Comparison of ENCODE assay signal across 8 cellular contexts in the genomic region with DNA sequence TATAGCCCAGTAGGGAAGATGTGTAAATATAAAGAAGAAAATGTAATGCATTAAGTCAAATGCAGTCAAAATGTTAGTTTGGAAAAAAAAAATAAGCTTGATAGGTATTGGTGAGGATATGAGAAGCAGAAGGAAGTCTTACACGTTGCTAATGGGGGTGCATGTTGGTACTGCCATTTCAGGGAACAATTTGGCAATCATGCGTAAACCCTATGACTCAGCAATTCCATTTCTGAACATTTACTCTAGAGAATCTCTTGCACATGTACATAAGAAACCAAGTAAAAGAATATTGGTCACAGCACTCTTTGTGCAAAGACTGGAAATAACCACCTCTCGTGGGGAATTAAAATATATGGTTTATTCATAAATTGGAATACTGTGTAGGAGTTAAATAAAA. TPM values are rescaled to one million over a fixed set of nuclear protein-coding genes. Genes with fewer than 3 reads are reported as not detected.
DNase-seq lines count a peak whose midpoint lies in the region; ATAC-seq and TF ChIP-seq lines count a peak whose summit lies in the region.

No MANE protein-coding gene starts in this region.

- peak; percentile 35 for ATAC-seq in GM21786 (IDR thresholded peaks at IDR 0.05; ENCODE audit: unreplicated experiment)

- no peaks in the 10 kb centered on the region for H3K9me3 ChIP-seq in OCI-LY3 (ENCODE audit: insufficient read depth, low read length)
- no peaks in the 10 kb centered on the region for H3K9me3 ChIP-seq in BE2C

- H4K20me1 ChIP-seq in OCI-LY3 (ENCODE audit: insufficient read depth, low read length) = no peaks in the 10 kb centered on the region

- DNase-seq in G401 (ENCODE audit: low spot score) (peak; percentile 48), epithelial cell of esophagus (ENCODE audit: low read depth) (peak; percentile 81), skeletal muscle cell (ENCODE audit: low read depth) (peak; percentile 97), T-helper 9 cell (no peak), BE2C (no peak), DMS79 (lab: John Stamatoyannopoulos, UW) (no peak)

- peaks cover 8% of the 10 kb centered on the region; the same call in 1 of the 2 replicates for H3K27me3 ChIP-seq in OCI-LY3 (ENCODE audit: low read depth, low read length)
- no peaks in the 10 kb centered on the region for H3K27me3 ChIP-seq in BE2C

- peak overlapping the region; percentile 68 for H3K27ac ChIP-seq in OCI-LY3 (ENCODE audit: low read length)

- H2AFZ ChIP-seq in OCI-LY3 (ENCODE audit: low read depth, low read length) = no peak overlapping the region

- H3K4me1 ChIP-seq in OCI-LY3 (ENCODE audit: low read length) (peaks cover 69% of the 10 kb centered on the region), BE2C (no peaks in the 10 kb centered on the region)

- no peak for TF ChIP-seq CTCF in OCI-LY3 (IDR thresholded peaks at IDR 0.05; ENCODE audit: low read depth, low read length)
- no peak for TF ChIP-seq CTCF in epithelial cell of esophagus (IDR thresholded peaks at IDR 0.05; ENCODE audit: insufficient read depth, low read depth, low read length, missing control alignments)
- no peak for TF ChIP-seq CTCF in BE2C (IDR thresholded peaks at IDR 0.05; ENCODE audit: low read depth, low read length)

- H3K9ac ChIP-seq in OCI-LY3 (ENCODE audit: low read length) = 0 out of 2 replicates have a peak overlapping the region, but pooled peaks have one; percentile 0

- H3K36me3 ChIP-seq in OCI-LY3 (replicated peaks; ENCODE audit: low read depth, low read length) (no peaks in the 10 kb centered on the region), BE2C (peaks cover 10% of the 10 kb centered on the region)

- peak overlapping the region; percentile 40 for H3K4me3 ChIP-seq in OCI-LY3 (ENCODE audit: low read length)
- H3K4me3 ChIP-seq in epithelial cell of esophagus (ENCODE audit: low read length) = no peak overlapping the region
- no peak overlapping the region for H3K4me3 ChIP-seq in skeletal muscle cell (ENCODE audit: low read depth, low read length)
- H3K4me3 ChIP-seq in BE2C (ENCODE audit: low read depth, low read length) = no peak overlapping the region

- H3K79me2 ChIP-seq in OCI-LY3 (ENCODE audit: low read length) = no peaks in the 10 kb centered on the region

- H3K4me2 ChIP-seq in OCI-LY3 (ENCODE audit: low read length) = peak overlapping the region; percentile 64

- in situ Hi-C loops in G401 (cut with HindIII; ENCODE audit: low sequenced_read_pairs) = no loop called here

RNA-seq across cellular contexts. Expression of gene TIMP4, which starts 35.5 kb away (rescaled TPM):
- 0.12 TPM in 1 of 2 replicates, not detected in the other for total RNA-seq in G401 (2014; rRNA removed; shearing (Covaris generic))
- not detected for polyA plus RNA-seq in BE2C (2012; ENCODE audit: insufficient read depth, insufficient read length, low read depth)

Comparison
In these comparisons a context has a peak if more than half of its experiments do, and no peak if none do; other contexts are left out.
1. DNase-seq: peak in G401 (single experiment), epithelial cell of esophagus (single experiment) and skeletal muscle cell (single experiment); none in T-helper 9 cell (single experiment), BE2C (single experiment) and DMS79 (single experiment).